ENCODE assay signal across 8 cellular contexts in genomic region chr7:104207731-104208420, GRCh38. TPM values are rescaled to one million over a fixed set of nuclear protein-coding genes. Genes with fewer than 3 reads are reported as not detected.
DNase-seq lines count a peak whose midpoint lies in the region; ATAC-seq and TF ChIP-seq lines count a peak whose summit lies in the region.

Gene ORC5 (minus strand): TSS chr7:104208013. CDS start chr7:104207904, 109 bp downstream.

- H3K9me3 ChIP-seq in DND-41 (ENCODE audit: insufficient read depth, low read length, severe bottlenecking): peaks cover 5% of the 10 kb centered on the region
- no peaks in the 10 kb centered on the region for H3K9me3 ChIP-seq in RWPE2 (ENCODE audit: severe bottlenecking)
- no peaks in the 10 kb centered on the region for H3K9me3 ChIP-seq in neural cell (ENCODE audit: low read length)
- no peaks in the 10 kb centered on the region for H3K9me3 ChIP-seq in stomach

- ATAC-seq in DND-41 (ENCODE audit: insufficient read depth, low read depth): peak; percentile 99
- peak; percentile 100 for ATAC-seq in GM21737 (IDR thresholded peaks at IDR 0.05; ENCODE audit: unreplicated experiment)
- peak; percentile 100 for ATAC-seq in RWPE2 (ENCODE audit: low read depth)

- TF ChIP-seq RAD21 in neural cell (conservative IDR thresholded peaks at IDR 0.05): no peak

- H3K36me3 ChIP-seq in DND-41 (ENCODE audit: insufficient read depth, low read length): peaks cover 15% of the 10 kb centered on the region
- H3K36me3 ChIP-seq in KMS-11 (ENCODE audit: insufficient read depth): no peaks in the 10 kb centered on the region
- H3K36me3 ChIP-seq in RWPE2 (ENCODE audit: low read depth): peaks cover 16% of the 10 kb centered on the region
- H3K36me3 ChIP-seq in neural cell (ENCODE audit: insufficient read depth, low read length): no peaks in the 10 kb centered on the region
- H3K36me3 ChIP-seq in stomach: peaks cover 4 to 13% (median 11%) of the 10 kb centered on the region in 4 donors

- TF ChIP-seq CTCF in DND-41 (IDR thresholded peaks at IDR 0.05; ENCODE audit: borderline replicate concordance, extremely low read depth, low read length, poor library complexity, severe bottlenecking): no peak
- TF ChIP-seq CTCF in KMS-11 (conservative IDR thresholded peaks at IDR 0.05; ENCODE audit: low read depth, low read length): no peak
- no peak for TF ChIP-seq CTCF in RWPE2 (IDR thresholded peaks at IDR 0.05; ENCODE audit: poor library complexity, severe bottlenecking)
- peak; percentile 22 for TF ChIP-seq CTCF in neural cell (IDR thresholded peaks at IDR 0.05; ENCODE audit: poor library complexity, severe bottlenecking)
- TF ChIP-seq CTCF in stomach (IDR thresholded peaks at IDR 0.05): no peak

- H3F3A ChIP-seq in neural cell (ENCODE audit: insufficient read depth, low read length, poor library complexity, severe bottlenecking): no peaks in the 10 kb centered on the region

- H3K27ac ChIP-seq in DND-41 (ENCODE audit: low read length): peak within 1 kb of the TSS; percentile 97
- H3K27ac ChIP-seq in KMS-11: peak within 1 kb of the TSS; percentile 53
- peak within 1 kb of the TSS; percentile 33 for H3K27ac ChIP-seq in RWPE2 (ENCODE audit: poor library complexity, severe bottlenecking)
- peak within 1 kb of the TSS; percentile 78 for H3K27ac ChIP-seq in neural cell (ENCODE audit: low read length)
- H3K27ac ChIP-seq in stomach: peak within 1 kb of the TSS; percentile 77 to 89 (median 87)

- H3K9me2 ChIP-seq in neural cell (ENCODE audit: insufficient read depth, low read length): no peaks in the 10 kb centered on the region

- H4K20me1 ChIP-seq in DND-41 (ENCODE audit: insufficient read depth, low read length) (no peaks in the 10 kb centered on the region), KMS-11 (ENCODE audit: insufficient read depth) (no peaks in the 10 kb centered on the region), neural cell (ENCODE audit: insufficient read depth) (no peaks in the 10 kb centered on the region)

- H2AFZ ChIP-seq in DND-41 (ENCODE audit: low read depth, low read length) (peak within 1 kb of the TSS; percentile 100), KMS-11 (ENCODE audit: low read depth) (peak within 1 kb of the TSS; percentile 88), neural cell (ENCODE audit: low read depth, low read length) (peak within 1 kb of the TSS; percentile 96)

- TF ChIP-seq EP300 in neural cell (conservative IDR thresholded peaks at IDR 0.05; ENCODE audit: poor library complexity, severe bottlenecking) (peak; percentile 60), stomach (IDR thresholded peaks at IDR 0.05) (no peak)

- H3K27me3 ChIP-seq in DND-41 (ENCODE audit: insufficient read depth, low read length, poor library complexity): no peaks in the 10 kb centered on the region
- no peaks in the 10 kb centered on the region for H3K27me3 ChIP-seq in KMS-11 (ENCODE audit: insufficient read depth, low read depth)
- H3K27me3 ChIP-seq in RWPE2 (ENCODE audit: insufficient read depth, poor library complexity, severe bottlenecking): no peaks in the 10 kb centered on the region
- H3K27me3 ChIP-seq in neural cell (ENCODE audit: insufficient read depth, low read depth, low read length): no peaks in the 10 kb centered on the region
- H3K27me3 ChIP-seq in stomach: no peaks in the 10 kb centered on the region

- DNase-seq in DND-41 (peak; percentile 81), RWPE2 (ENCODE audit: low spot score) (peak; percentile 65), fibroblast of the conjunctiva (ENCODE audit: low read depth) (peak; percentile 55), stomach (peak; percentile 73)
- peak; percentile 71 for DNase-seq in activated T-helper 9 cell treated with anti-CD3 and anti-CD28 coated beads, Interleukin-2, amount 50 U/mL, for 16 hours (ENCODE audit: low read depth)

- intact Hi-C loops in stomach (cut with DNase I; ENCODE audit: low total_unique reads): no loop called here

- H3K79me2 ChIP-seq in DND-41 (ENCODE audit: insufficient read depth, low read length) (peaks cover 46% of the 10 kb centered on the region), KMS-11 (ENCODE audit: insufficient read depth, low read depth) (peaks cover 31% of the 10 kb centered on the region), neural cell (replicated peaks; ENCODE audit: insufficient read depth, low read length) (peaks cover 35% of the 10 kb centered on the region)

- H3K9ac ChIP-seq in DND-41 (ENCODE audit: low read depth, low read length): peak within 1 kb of the TSS; percentile 94
- peak within 1 kb of the TSS; percentile 73 for H3K9ac ChIP-seq in KMS-11
- H3K9ac ChIP-seq in neural cell (ENCODE audit: low read length): peak within 1 kb of the TSS; percentile 74

- peaks cover 26% of the 10 kb centered on the region for H3K4me1 ChIP-seq in DND-41 (ENCODE audit: insufficient read depth, low read length)
- H3K4me1 ChIP-seq in KMS-11 (ENCODE audit: low read depth, poor library complexity, severe bottlenecking): peaks cover 24% of the 10 kb centered on the region
- peaks cover 4% of the 10 kb centered on the region for H3K4me1 ChIP-seq in RWPE2 (ENCODE audit: insufficient read depth, poor library complexity, severe bottlenecking)
- peaks cover 10 to 38% (median 27%) of the 10 kb centered on the region in 4 donors for H3K4me1 ChIP-seq in stomach

- no peak for TF ChIP-seq POLR2A in stomach (IDR thresholded peaks at IDR 0.05)

- 0 to 11% (median 1%) methylated on average over 22 to 47 of the region's 47 CpGs for WGBS in stomach, 5 donors

- H3K4me3 ChIP-seq in DND-41 (ENCODE audit: low read depth in 1 of 2, low read length in 2 of 2) (peak within 1 kb of the TSS; percentile 92 to 98), KMS-11 (IDR thresholded peaks at IDR 0.05; ENCODE audit: insufficient read depth, low read depth, low read length) (no peak within 1 kb of the TSS), RWPE2 (ENCODE audit: severe bottlenecking) (peak within 1 kb of the TSS; percentile 62), neural cell (ENCODE audit: low read length) (peak within 1 kb of the TSS; percentile 75), stomach (peak within 1 kb of the TSS; percentile 62 to 93 (median 82))

- H3K4me2 ChIP-seq in DND-41 (ENCODE audit: insufficient read depth, low read length) (peak within 1 kb of the TSS; percentile 76), KMS-11 (peak within 1 kb of the TSS; percentile 84), neural cell (ENCODE audit: low read length) (peak within 1 kb of the TSS; percentile 72)

TF ChIP-seq in neural cell, 6 proteins besides CTCF, POLR2A, EP300 and RAD21:
- peak; percentile 86 for TF ChIP-seq TAF1 (IDR thresholded peaks at IDR 0.05; ENCODE audit: low read depth)
- no peak for TF ChIP-seq EZH2 (IDR thresholded peaks at IDR 0.05; ENCODE audit: borderline replicate concordance, insufficient read depth, low read length, poor library complexity, severe bottlenecking)
- no peak for TF ChIP-seq SMC3 (conservative IDR thresholded peaks at IDR 0.05; ENCODE audit: poor library complexity)
- TF ChIP-seq REST (IDR thresholded peaks at IDR 0.05; ENCODE audit: borderline replicate concordance): peak; percentile 83
- TF ChIP-seq MXI1 (conservative IDR thresholded peaks at IDR 0.05; ENCODE audit: poor library complexity, severe bottlenecking): peak; percentile 86
- TF ChIP-seq POLR2AphosphoS5 (IDR thresholded peaks at IDR 0.05): peak; percentile 91

RNA-seq across cellular contexts. Expression of gene ORC5, which starts in this region (rescaled TPM):
- polyA plus RNA-seq in neural cell: 23.4 and 27.3 TPM in 2 replicates
- polyA minus RNA-seq in neural cell: 47.9 and 54.0 TPM in 2 replicates
- 10 to 100 TPM in 4 of 5 donors, 1 to 10 TPM in 1; 2.3 to 29.9 (median 18.1) TPM for total RNA-seq in stomach
- polyA plus RNA-seq in stomach: 10 to 100 TPM in 1 of 3 donors, 1 to 10 TPM in 2; 6.7 to 12.1 (median 9.1) TPM

Comparison
In these comparisons a context has a peak if more than half of its experiments do, and no peak if none do; other contexts are left out.
1. H3K27ac ChIP-seq: peak in every context shown above with its lines; median percentile 97 in DND-41; 87 in stomach; 78 in neural cell; 53 in KMS-11; 33 in RWPE2.